ENCODE assay signal across 15 cellular contexts in genomic region chr10:12154516-12154915, GRCh38. TPM values are rescaled to one million over a fixed set of nuclear protein-coding genes. Genes with fewer than 3 reads are reported as not detected.
DNase-seq lines count a peak whose midpoint lies in the region; ATAC-seq and TF ChIP-seq lines count a peak whose summit lies in the region.
"Had no signal": no experiment of that assay in that cellular context is flagged by ENCODE, and none has a peak within 500 bp of the region (broad histone marks: within the 10 kb centered on the region; RNA-seq: fewer than 3 reads in every experiment).

No MANE protein-coding gene starts in this region.

- H3K27me3 Mint-ChIP-seq in activated T-cell treated with anti-CD3 and anti-CD28 coated beads, Interleukin-2, amount 50 U/mL, for 24 hours = no peaks in the 10 kb centered on the region
- no peaks in the 10 kb centered on the region for H3K27me3 Mint-ChIP-seq in activated T-cell treated with anti-CD3 and anti-CD28 coated beads, Interleukin-2, amount 50 U/mL, for 4 hours (ENCODE audit: low read depth)
- H3K27me3 Mint-ChIP-seq in nephron progenitor cell (ENCODE audit: low read depth, poor library complexity) (no peaks in the 10 kb centered on the region), type B pancreatic cell (no peaks in the 10 kb centered on the region)

- H4K20me1 ChIP-seq in SK-N-SH (ENCODE audit: insufficient read depth) = no peaks in the 10 kb centered on the region

- H3K9me2 ChIP-seq in SK-N-SH = no peaks in the 10 kb centered on the region

- no peaks in the 10 kb centered on the region for H3K9me3 Mint-ChIP-seq in activated T-cell treated with anti-CD3 and anti-CD28 coated beads, Interleukin-2, amount 50 U/mL, for 24 hours
- H3K9me3 Mint-ChIP-seq in activated T-cell treated with anti-CD3 and anti-CD28 coated beads, Interleukin-2, amount 50 U/mL, for 4 hours = no peaks in the 10 kb centered on the region
- no peaks in the 10 kb centered on the region for H3K9me3 Mint-ChIP-seq in nephron progenitor cell
- H3K9me3 Mint-ChIP-seq in type B pancreatic cell = no peaks in the 10 kb centered on the region
- H3K9me3 Mint-ChIP-seq: GM23338 had no signal

- peaks cover 79% of the 10 kb centered on the region for H3K36me3 Mint-ChIP-seq in activated T-cell treated with anti-CD3 and anti-CD28 coated beads, Interleukin-2, amount 50 U/mL, for 24 hours (ENCODE audit: low read depth)
- H3K36me3 Mint-ChIP-seq in activated T-cell treated with anti-CD3 and anti-CD28 coated beads, Interleukin-2, amount 50 U/mL, for 4 hours (ENCODE audit: insufficient read depth) = peaks cover 24% of the 10 kb centered on the region
- H3K36me3 Mint-ChIP-seq in nephron progenitor cell (ENCODE audit: low read depth) = peaks cover 46% of the 10 kb centered on the region
- peaks cover 27% of the 10 kb centered on the region for H3K36me3 Mint-ChIP-seq in type B pancreatic cell

- H3K79me2 ChIP-seq in SK-N-SH (ENCODE audit: insufficient read depth) = no peaks in the 10 kb centered on the region

- no peak overlapping the region for H3K9ac ChIP-seq in SK-N-SH
- H3K9ac ChIP-seq: BLaER1 had no signal

- no peaks in the 10 kb centered on the region for H3F3A ChIP-seq in SK-N-SH (replicated peaks; ENCODE audit: insufficient read depth)

- DNase-seq in activated T-cell treated with anti-CD3 and anti-CD28 coated beads, Interleukin-2, amount 50 U/mL, for 24 hours = no peak
- no peak for DNase-seq in activated T-cell treated with anti-CD3 and anti-CD28 coated beads, Interleukin-2, amount 50 U/mL, for 4 hours
- DNase-seq in SK-N-SH (no peak), nephron progenitor cell (no peak), type B pancreatic cell (ENCODE audit: extremely low spot score, unreplicated experiment) (no peak), UCSD-AML1 (lab: John Stamatoyannopoulos, UW; ENCODE audit: unreplicated experiment) (no peak)
- DNase-seq: 8988T, AML-193, Calu3, DMS 273 treated with DMSO at 0.1 percent for 48 hours, H7 had no signal

- H3K36me3 ChIP-seq in SK-N-SH (replicated peaks in 1 of 2; ENCODE audit: control insufficient read depth in 1 of 2, insufficient read depth in 2 of 2, low read length in 1 of 2) = peaks cover 37 to 42% of the 10 kb centered on the region in 2 experiments

- TF ChIP-seq EP300 in SK-N-SH (IDR thresholded peaks at IDR 0.05; ENCODE audit: borderline replicate concordance in 1 of 2, low read depth in 1 of 2, low read length in 1 of 2) = no peak

- no peaks in the 10 kb centered on the region; the same call in 1 of the 2 replicates for H3K9me3 ChIP-seq in SK-N-SH
- H3K9me3 ChIP-seq: BLaER1 had no signal

- peak overlapping the region in 1 of 2 experiments; percentile 58; a peak in 1 of 4 replicates for H3K27ac ChIP-seq in SK-N-SH (ENCODE audit: low read depth in 2 of 2, low read length in 1 of 2)
- H3K27ac ChIP-seq: BLaER1 had no signal

- WGBS in SK-N-SH (ENCODE audit: low lambda C conversion rate) = 78% methylated on average over 6 of the region's 6 CpGs

- H3K4me1 ChIP-seq in SK-N-SH (ENCODE audit: control insufficient read depth in 1 of 2, insufficient read depth in 2 of 2, low read depth in 1 of 2, low read length in 1 of 2) = peaks cover 0 to 2% of the 10 kb centered on the region in 2 experiments; a peak in 2 of 4 replicates
- H3K4me1 ChIP-seq: BLaER1 had no signal

- H2AFZ ChIP-seq in SK-N-SH (ENCODE audit: low read depth) = no peak overlapping the region
- H2AFZ ChIP-seq: GM23338 had no signal

- no peak for ATAC-seq in activated T-cell treated with anti-CD3 and anti-CD28 coated beads, Interleukin-2, amount 50 U/mL, for 4 hours
- no peak for ATAC-seq in GM18870 (IDR thresholded peaks at IDR 0.05; ENCODE audit: unreplicated experiment)
- ATAC-seq: GM12878, GM23338 had no signal

- H3K4me3 Mint-ChIP-seq in activated T-cell treated with anti-CD3 and anti-CD28 coated beads, Interleukin-2, amount 50 U/mL, for 24 hours = no peak overlapping the region
- H3K4me3 Mint-ChIP-seq in activated T-cell treated with anti-CD3 and anti-CD28 coated beads, Interleukin-2, amount 50 U/mL, for 4 hours = no peak overlapping the region
- H3K4me3 Mint-ChIP-seq in nephron progenitor cell = no peak overlapping the region
- no peak overlapping the region for H3K4me3 Mint-ChIP-seq in type B pancreatic cell
- H3K4me3 Mint-ChIP-seq: GM23338 had no signal

- H3K4me3 ChIP-seq in SK-N-SH (ENCODE audit: low read depth in 2 of 2, low read length in 1 of 2) = no peak overlapping the region
- H3K4me3 ChIP-seq: BLaER1, GM12878, GM23338 had no signal

- CTCF ChIA-PET in SK-N-SH (lab: Yijun Ruan, JAX) = no interaction called here

- H3K27me3 ChIP-seq in SK-N-SH (ENCODE audit: insufficient read depth) = no peaks in the 10 kb centered on the region
- H3K27me3 ChIP-seq: BLaER1 had no signal

- POLR2A ChIA-PET in SK-N-SH (lab: Yijun Ruan, JAX) = no interaction called here

- no peak overlapping the region for H3K4me2 ChIP-seq in SK-N-SH
- H3K4me2 ChIP-seq: BLaER1, GM23338 had no signal

- H3K27ac Mint-ChIP-seq in activated T-cell treated with anti-CD3 and anti-CD28 coated beads, Interleukin-2, amount 50 U/mL, for 24 hours = peak overlapping the region; percentile 23
- peak overlapping the region; percentile 15 for H3K27ac Mint-ChIP-seq in nephron progenitor cell
- peak overlapping the region; percentile 16 for H3K27ac Mint-ChIP-seq in type B pancreatic cell
- H3K27ac Mint-ChIP-seq: GM23338 had no signal

- no peak for TF ChIP-seq RAD21 in SK-N-SH (IDR thresholded peaks at IDR 0.05; ENCODE audit: low read length)

- TF ChIP-seq CTCF in SK-N-SH (IDR thresholded peaks at IDR 0.05) (no peak), nephron progenitor cell (IDR thresholded peaks at IDR 0.05) (no peak), type B pancreatic cell (conservative IDR thresholded peaks at IDR 0.05) (no peak)

- H3K4me1 Mint-ChIP-seq in activated T-cell treated with anti-CD3 and anti-CD28 coated beads, Interleukin-2, amount 50 U/mL, for 24 hours (ENCODE audit: low read depth) = no peaks in the 10 kb centered on the region
- H3K4me1 Mint-ChIP-seq in activated T-cell treated with anti-CD3 and anti-CD28 coated beads, Interleukin-2, amount 50 U/mL, for 4 hours (ENCODE audit: low read depth) = no peaks in the 10 kb centered on the region
- H3K4me1 Mint-ChIP-seq in nephron progenitor cell = peaks cover 10% of the 10 kb centered on the region
- peaks cover 8% of the 10 kb centered on the region for H3K4me1 Mint-ChIP-seq in type B pancreatic cell (ENCODE audit: unreplicated experiment)
- H3K4me1 Mint-ChIP-seq: GM23338 had no signal

TF ChIP-seq in SK-N-SH, 30 proteins besides CTCF, POLR2A, EP300 and RAD21:
- TF ChIP-seq REST (IDR thresholded peaks at IDR 0.05; ENCODE audit: low read depth, low read length) (peak; percentile 64; the same call in 1 of the 2 replicates), ELF1 (IDR thresholded peaks at IDR 0.05) (no peak), GATA2 (CRISPR knock-in tag; IDR thresholded peaks at IDR 0.05) (no peak), GABPA (IDR thresholded peaks at IDR 0.05; ENCODE audit: low read depth) (no peak)

RNA-seq across cellular contexts. Expression of gene SEC61A2, which starts 25.0 kb away (rescaled TPM):
- total RNA-seq in activated T-cell treated with anti-CD3 and anti-CD28 coated beads, Interleukin-2, amount 50 U/mL, for 4 hours = 1 to 10 TPM; 6.3 to 9.5 (median 9.4) TPM
- polyA plus RNA-seq in SK-N-SH (2012; rRNA removed) = 11.9 and 18.9 TPM in 2 replicates
- polyA plus RNA-seq in SK-N-SH (2012; cell fraction: cytosol; rRNA removed) = 10.4 and 11.7 TPM in 2 replicates
- polyA plus RNA-seq in SK-N-SH (2012; cell fraction: nucleus; rRNA removed) = 22.5 and 56.7 TPM in 2 replicates
- 10.0 and 26.3 TPM in 2 replicates for total RNA-seq in type B pancreatic cell (ENCODE audit: low replicate concordance)

RNA-seq across cellular contexts. Expression of gene NUDT5, which starts 41.2 kb away (rescaled TPM):
- total RNA-seq in activated T-cell treated with anti-CD3 and anti-CD28 coated beads, Interleukin-2, amount 50 U/mL, for 4 hours = 100 to 1,000 TPM; 104 to 109 (median 105) TPM
- polyA plus RNA-seq in SK-N-SH (2012; rRNA removed) = 61.2 and 70.7 TPM in 2 replicates
- 69.4 and 69.8 TPM in 2 replicates for polyA plus RNA-seq in SK-N-SH (2012; cell fraction: cytosol; rRNA removed)
- polyA plus RNA-seq in SK-N-SH (2012; cell fraction: nucleus; rRNA removed) = 33.2 and 62.5 TPM in 2 replicates
- 52.7 and 67.7 TPM in 2 replicates for total RNA-seq in type B pancreatic cell (ENCODE audit: low replicate concordance)

RNA-seq across cellular contexts. Expression of gene CDC123, which starts 41.5 kb away (rescaled TPM):
- total RNA-seq in activated T-cell treated with anti-CD3 and anti-CD28 coated beads, Interleukin-2, amount 50 U/mL, for 4 hours = 100 to 1,000 TPM; 155 to 187 (median 158) TPM
- polyA plus RNA-seq in SK-N-SH (2012; rRNA removed) = 139 and 141 TPM in 2 replicates
- polyA plus RNA-seq in SK-N-SH (2012; cell fraction: cytosol; rRNA removed) = 163 and 170 TPM in 2 replicates
- polyA plus RNA-seq in SK-N-SH (2012; cell fraction: nucleus; rRNA removed) = 69.6 and 97.8 TPM in 2 replicates
- 66.3 and 81.5 TPM in 2 replicates for total RNA-seq in type B pancreatic cell (ENCODE audit: low replicate concordance)
